21 cellular contexts compared by ENCODE assay signal in the genomic region with DNA sequence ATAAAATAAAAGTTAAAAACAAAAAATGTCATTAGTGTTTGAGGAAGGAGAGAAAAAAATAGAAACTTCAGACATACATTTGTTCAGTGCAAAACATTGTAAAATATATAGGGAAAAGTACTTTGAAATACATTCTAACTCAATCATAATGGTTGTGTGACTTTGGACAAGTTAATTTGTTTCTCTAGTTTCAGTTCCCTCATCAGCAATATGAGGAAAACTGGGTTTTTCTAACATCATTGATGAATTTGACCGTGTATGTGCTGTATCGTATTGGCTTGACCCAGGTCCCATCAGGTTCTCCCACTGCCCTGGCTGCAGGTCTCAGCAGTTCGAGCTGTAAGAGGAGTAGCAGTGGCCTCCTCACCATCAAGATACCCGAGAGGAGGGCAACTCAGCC.
DNase-seq lines count a peak whose midpoint lies in the region; ATAC-seq, FAIRE-seq and TF ChIP-seq lines count a peak whose summit lies in the region.
"Had no signal": no experiment of that assay in that cellular context is flagged by ENCODE, and none has a peak within 500 bp of the region (broad histone marks: within the 10 kb centered on the region; RNA-seq: fewer than 3 reads in every experiment).

No MANE protein-coding gene starts in this region.

- in situ Hi-C loops in HepG2 (cut with HindIII; ENCODE audit: extremely low pct_ligation_motif_present, low pct_unique_long_range_greater_than_20kb), result no loop called here

- H3K36me3 ChIP-seq in HepG2 (replicated peaks in 1 of 2; ENCODE audit: control insufficient read depth in 1 of 2, insufficient read depth in 2 of 2, low read length in 2 of 2) (no peaks in the 10 kb centered on the region), right lobe of liver (no peaks in the 10 kb centered on the region), OCI-LY1 (ENCODE audit: insufficient read depth, low read length) (no peaks in the 10 kb centered on the region)
- H3K36me3 ChIP-seq: BLaER1 treated with 17β-estradiol and CSF1 and Interleukin-3, amounts not matched to agents 10 nM and 100 nM; HAP-1 had no signal

- 8% methylated on average over 4 of the region's 4 CpGs for WGBS in HepG2 (ENCODE audit: low lambda C conversion rate)
- WGBS in right lobe of liver (ENCODE audit: insufficient coverage, low coverage, low lambda C conversion rate, missing lambda C conversion rate), result 75% methylated on average over 4 of the region's 4 CpGs

- no peak for TF ChIP-seq RAD21 in HepG2 (CRISPR knock-in tag; IDR thresholded peaks at IDR 0.05)

- no peaks in the 10 kb centered on the region for H3K9me2 ChIP-seq in OCI-LY1 (ENCODE audit: low read depth, low read length)
- H3K9me2 ChIP-seq: SK-N-SH had no signal

- TF ChIP-seq POLR2A in HepG2 (IDR thresholded peaks at IDR 0.05; ENCODE audit: insufficient read depth in 1 of 2, low read depth in 2 of 2, low read length in 2 of 2) (no peak), right lobe of liver (IDR thresholded peaks at IDR 0.05) (no peak)

- no peak overlapping the region for H3K9ac ChIP-seq in HepG2 (ENCODE audit: insufficient read depth, low read depth, low read length)
- H3K9ac ChIP-seq in OCI-LY1 (ENCODE audit: low read length), result no peak overlapping the region
- H3K9ac ChIP-seq: BLaER1 treated with 17β-estradiol and CSF1 and Interleukin-3, amounts not matched to agents 10 nM and 100 nM; SK-N-SH had no signal

- no peaks in the 10 kb centered on the region for H3K4me1 ChIP-seq in HepG2 (ENCODE audit: insufficient read depth, low read length)
- no peaks in the 10 kb centered on the region for H3K4me1 ChIP-seq in right lobe of liver
- peaks cover 23% of the 10 kb centered on the region for H3K4me1 ChIP-seq in OCI-LY1 (ENCODE audit: insufficient read depth, low read length, severe bottlenecking)
- H3K4me1 ChIP-seq: A549, HAP-1 had no signal

- H3K27ac ChIP-seq in HepG2 (ENCODE audit: extremely low read length, insufficient read depth, low read length) (no peak overlapping the region), right lobe of liver (no peak overlapping the region), OCI-LY1 (ENCODE audit: low read depth, low read length, poor library complexity, severe bottlenecking) (peak overlapping the region; percentile 24)
- H3K27ac ChIP-seq: A549; BLaER1 treated with 17β-estradiol and CSF1 and Interleukin-3, amounts not matched to agents 10 nM and 100 nM had no signal

- H3K36me3 Mint-ChIP-seq in memory B cell, result no peaks in the 10 kb centered on the region
- no peaks in the 10 kb centered on the region for H3K36me3 Mint-ChIP-seq in natural killer cell
- H3K36me3 Mint-ChIP-seq: CD8-positive, alpha-beta T cell had no signal

- POLR2A ChIA-PET in HepG2 (lab: Yijun Ruan, JAX), result no interaction called here

- H3K27ac Mint-ChIP-seq in memory B cell (no peak overlapping the region), natural killer cell (no peak overlapping the region)
- H3K27ac Mint-ChIP-seq: CD8-positive, alpha-beta T cell had no signal

- no peaks in the 10 kb centered on the region for H3F3A ChIP-seq in OCI-LY1 (ENCODE audit: insufficient read depth, low read length)

- BruUV-seq in HepG2 (replicated peaks; lab: Mats Ljungman, UMichigan), result no TSS peak

- TF ChIP-seq EP300 in HepG2 (IDR thresholded peaks at IDR 0.05; ENCODE audit: low read depth in 2 of 2, low read length in 2 of 2), result no peak
- TF ChIP-seq EP300 in HepG2 (CRISPR knock-in tag; IDR thresholded peaks at IDR 0.05; ENCODE audit: borderline replicate concordance), result no peak

- H3K79me2 ChIP-seq in HepG2 (ENCODE audit: insufficient read depth, low read length) (no peaks in the 10 kb centered on the region), OCI-LY1 (ENCODE audit: insufficient read depth, low read length) (no peaks in the 10 kb centered on the region)

- intact Hi-C loops in HepG2 (cut with micrococcal nuclease; ENCODE audit: unreplicated experiment) (no loop called here), right lobe of liver (cut with DNase I) (no loop called here), natural killer cell (cut with micrococcal nuclease) (no loop called here)

- CTCF ChIA-PET in HepG2 (lab: Yijun Ruan, JAX; ENCODE audit: low intra/inter-chr PET ratio, low total read pairs), result no interaction called here

- no peak for DNase-seq in HepG2 (ENCODE audit: low spot score)
- DNase-seq in right lobe of liver, result no peak
- no peak for DNase-seq in memory B cell (ENCODE audit: low spot score in 2 of 2)
- DNase-seq in natural killer cell, result no peak
- no peak for DNase-seq in amniotic stem cell (lab: John Stamatoyannopoulos, UW)
- DNase-seq in NCI-H345 treated with DMSO at 0.1 percent for 48 hours (lab: John Stamatoyannopoulos, UW; ENCODE audit: unreplicated experiment), result no peak
- DNase-seq: Calu3; CD8-positive, alpha-beta T cell; DMS53; NCI-H1694 treated with DMSO at 0.1 percent for 48 hours; NCI-H2107; NCI-H510A treated with DMSO at 0.1 percent for 48 hours; NCI-H82; OCI-M1; Right ventricle myocardium superior; SK-N-SH had no signal

- TF ChIP-seq CTCF in HepG2 (CRISPR knock-in tag; IDR thresholded peaks at IDR 0.05) (no peak), right lobe of liver (IDR thresholded peaks at IDR 0.05) (no peak), OCI-LY1 (IDR thresholded peaks at IDR 0.05; ENCODE audit: low read length) (no peak), natural killer cell (IDR thresholded peaks at IDR 0.05) (no peak)

- H4K20me1 ChIP-seq in HepG2 (ENCODE audit: insufficient read depth, low read length), result no peaks in the 10 kb centered on the region
- H4K20me1 ChIP-seq in OCI-LY1 (ENCODE audit: insufficient read depth, low read length), result no peaks in the 10 kb centered on the region
- H4K20me1 ChIP-seq: BLaER1 treated with 17β-estradiol and CSF1 and Interleukin-3, amounts not matched to agents 10 nM and 100 nM had no signal

- H2AFZ ChIP-seq in HepG2 (ENCODE audit: low read length) (peak overlapping the region; percentile 15), OCI-LY1 (ENCODE audit: low read length) (peak overlapping the region; percentile 57; the same call in 1 of the 2 replicates)

- no peak for FAIRE-seq in HepG2 (lab: Jason Lieb, UNC)
- FAIRE-seq: A549, HTR-8/SVneo had no signal

- ATAC-seq in HepG2, result no peak
- no peak for ATAC-seq in right lobe of liver
- ATAC-seq in memory B cell (ENCODE audit: low read depth), result peak; percentile 62
- no peak for ATAC-seq in natural killer cell
- ATAC-seq: A549; CD8-positive, alpha-beta T cell had no signal

- H3K4me3 Mint-ChIP-seq in memory B cell (peak overlapping the region; percentile 63), natural killer cell (no peak overlapping the region)
- H3K4me3 Mint-ChIP-seq: CD8-positive, alpha-beta T cell had no signal

- no peak overlapping the region for H3K4me3 ChIP-seq in HepG2 (replicated peaks in 1 of 3; ENCODE audit: insufficient read depth in 1 of 3, low read depth in 2 of 3, low read length in 3 of 3)
- H3K4me3 ChIP-seq in right lobe of liver, result no peak overlapping the region
- H3K4me3 ChIP-seq in OCI-LY1 (ENCODE audit: low read depth, low read length, poor library complexity, severe bottlenecking), result no peak overlapping the region
- H3K4me3 ChIP-seq: A549; BLaER1 treated with 17β-estradiol and CSF1 and Interleukin-3, amounts not matched to agents 10 nM and 100 nM; HAP-1 had no signal

- H3K27me3 Mint-ChIP-seq in memory B cell, result peaks cover 2% of the 10 kb centered on the region
- peaks cover 15 to 18% of the 10 kb centered on the region in 2 donors for H3K27me3 Mint-ChIP-seq in natural killer cell (ENCODE audit: low read depth in 2 of 2)

- H3K9me3 ChIP-seq in HepG2 (ENCODE audit: low read length) (no peaks in the 10 kb centered on the region), right lobe of liver (no peaks in the 10 kb centered on the region), OCI-LY1 (ENCODE audit: low read length) (no peaks in the 10 kb centered on the region)
- H3K9me3 ChIP-seq: A549; BLaER1 treated with 17β-estradiol and CSF1 and Interleukin-3, amounts not matched to agents 10 nM and 100 nM; HAP-1; SK-N-SH had no signal

- H3K4me1 Mint-ChIP-seq in memory B cell (peaks cover 13% of the 10 kb centered on the region), natural killer cell (no peaks in the 10 kb centered on the region)

- H3K27me3 ChIP-seq in HepG2 (ENCODE audit: control insufficient read depth in 1 of 2, insufficient read depth in 2 of 2, low read length in 2 of 2) (no peaks in the 10 kb centered on the region), right lobe of liver (no peaks in the 10 kb centered on the region), OCI-LY1 (ENCODE audit: insufficient read depth, low read length) (no peaks in the 10 kb centered on the region)
- H3K27me3 ChIP-seq: BLaER1 treated with 17β-estradiol and CSF1 and Interleukin-3, amounts not matched to agents 10 nM and 100 nM had no signal

- H3K4me2 ChIP-seq in HepG2 (ENCODE audit: low read depth, low read length), result no peak overlapping the region
- H3K4me2 ChIP-seq in OCI-LY1 (ENCODE audit: low read length), result no peak overlapping the region
- H3K4me2 ChIP-seq: A549; BLaER1 treated with 17β-estradiol and CSF1 and Interleukin-3, amounts not matched to agents 10 nM and 100 nM; SK-N-SH had no signal

- H3K9me3 Mint-ChIP-seq in memory B cell (no peaks in the 10 kb centered on the region), natural killer cell (no peaks in the 10 kb centered on the region)
- H3K9me3 Mint-ChIP-seq: CD8-positive, alpha-beta T cell had no signal

TF ChIP-seq in HepG2, 621 proteins besides CTCF, POLR2A, EP300 and RAD21:
- TF ChIP-seq RBM39 (IDR thresholded peaks at IDR 0.05; ENCODE audit: low read depth, low read length, poor library complexity, severe bottlenecking) (no peak), SOX13 (IDR thresholded peaks at IDR 0.05) (no peak), SOX13 (CRISPR knock-in tag; conservative IDR thresholded peaks at IDR 0.05 in 1 of 2, IDR thresholded peaks at IDR 0.05 in 1 of 2) (no peak), KDM4B (CRISPR knock-in tag; IDR thresholded peaks at IDR 0.05) (no peak), ZNF205 (CRISPR knock-in tag; IDR thresholded peaks at IDR 0.05) (no peak), ATAD3A (CRISPR knock-in tag; IDR thresholded peaks at IDR 0.05) (no peak)
- TF ChIP-seq, protein P1, sequence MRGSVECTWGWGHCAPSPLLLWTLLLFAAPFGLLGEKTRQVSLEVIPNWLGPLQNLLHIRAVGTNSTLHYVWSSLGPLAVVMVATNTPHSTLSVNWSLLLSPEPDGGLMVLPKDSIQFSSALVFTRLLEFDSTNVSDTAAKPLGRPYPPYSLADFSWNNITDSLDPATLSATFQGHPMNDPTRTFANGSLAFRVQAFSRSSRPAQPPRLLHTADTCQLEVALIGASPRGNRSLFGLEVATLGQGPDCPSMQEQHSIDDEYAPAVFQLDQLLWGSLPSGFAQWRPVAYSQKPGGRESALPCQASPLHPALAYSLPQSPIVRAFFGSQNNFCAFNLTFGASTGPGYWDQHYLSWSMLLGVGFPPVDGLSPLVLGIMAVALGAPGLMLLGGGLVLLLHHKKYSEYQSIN (CRISPR knock-in tag; IDR thresholded peaks at IDR 0.05; ENCODE audit: borderline replicate concordance), result no peak
